Comparison of ENCODE assay signal across 2 cellular contexts in genomic region chr7:47104206-47104549, GRCh38.
TF ChIP-seq lines count a peak whose summit lies in the region.

No MANE protein-coding gene starts in this region.

TF ChIP-seq in IMR-90, 13 proteins besides CTCF, POLR2A, EP300 and RAD21 (continued from another document):
- TF ChIP-seq RCOR1 (IDR thresholded peaks at IDR 0.05; ENCODE audit: insufficient replicate concordance, low read length), result no peak
TF ChIP-seq in IMR-90: peak in this region for 1.

TF ChIP-seq in WTC11, 78 proteins besides CTCF, POLR2A, EP300 and RAD21 (continued from another document):
- TF ChIP-seq AFF4 (CRISPR knock-in tag; IDR thresholded peaks at IDR 0.05; ENCODE audit: borderline replicate concordance) (no peak), ZNF138 (CRISPR knock-in tag; conservative IDR thresholded peaks at IDR 0.05) (no peak), HMGXB4 (CRISPR knock-in tag; IDR thresholded peaks at IDR 0.05) (no peak), E2F4 (CRISPR knock-in tag; IDR thresholded peaks at IDR 0.05; ENCODE audit: borderline replicate concordance, low read depth) (no peak), ATF2 (CRISPR knock-in tag; IDR thresholded peaks at IDR 0.05; ENCODE audit: borderline replicate concordance, low read depth) (no peak), NFATC4 (CRISPR knock-in tag; IDR thresholded peaks at IDR 0.05) (no peak), AR (CRISPR knock-in tag; IDR thresholded peaks at IDR 0.05) (no peak), IRF1 (CRISPR knock-in tag; IDR thresholded peaks at IDR 0.05) (no peak), MAX (CRISPR knock-in tag; IDR thresholded peaks at IDR 0.05) (no peak), SMAD4 (CRISPR knock-in tag; IDR thresholded peaks at IDR 0.05) (no peak), ZBTB43 (CRISPR knock-in tag; IDR thresholded peaks at IDR 0.05) (no peak), JAZF1 (CRISPR knock-in tag; IDR thresholded peaks at IDR 0.05) (no peak), RELA (CRISPR knock-in tag; IDR thresholded peaks at IDR 0.05; ENCODE audit: borderline replicate concordance) (no peak), ZNF263 (CRISPR knock-in tag; IDR thresholded peaks at IDR 0.05; ENCODE audit: low read depth) (no peak), EMX1 (CRISPR knock-in tag; IDR thresholded peaks at IDR 0.05) (no peak), MLX (CRISPR knock-in tag; IDR thresholded peaks at IDR 0.05) (no peak), USF2 (CRISPR knock-in tag; IDR thresholded peaks at IDR 0.05) (no peak), USF1 (CRISPR knock-in tag; IDR thresholded peaks at IDR 0.05) (no peak), ZSCAN18 (CRISPR knock-in tag; IDR thresholded peaks at IDR 0.05) (no peak)
